Comparison of ENCODE assay signal across 25 cellular contexts in genomic region chr7:126668367-126668752, GRCh38.
DNase-seq lines count a peak whose midpoint lies in the region; ATAC-seq, FAIRE-seq and TF ChIP-seq lines count a peak whose summit lies in the region.
"Had no signal": no experiment of that assay in that cellular context is flagged by ENCODE, and none has a peak within 500 bp of the region (broad histone marks: within the 10 kb centered on the region; RNA-seq: fewer than 3 reads in every experiment).

No MANE protein-coding gene starts in this region.

- no peaks in the 10 kb centered on the region for H3K4me1 ChIP-seq in HepG2 (ENCODE audit: insufficient read depth, low read length)
- H3K4me1 ChIP-seq in right lobe of liver, result no peaks in the 10 kb centered on the region
- H3K4me1 ChIP-seq in PC-9 (replicated peaks; ENCODE audit: insufficient read depth), result no peaks in the 10 kb centered on the region
- peaks cover 3 to 10% of the 10 kb centered on the region in 2 experiments; a peak in 4 of 5 replicates for H3K4me1 ChIP-seq in K562 (replicated peaks in 1 of 2; ENCODE audit: control insufficient read depth in 2 of 2, insufficient read depth in 2 of 2, low read length in 2 of 2)
- H3K4me1 ChIP-seq: BE2C; BLaER1 treated with 17β-estradiol and CSF1 and Interleukin-3, amounts not matched to agents 10 nM and 100 nM had no signal

- H3K4me2 ChIP-seq in HepG2 (ENCODE audit: low read depth, low read length), result no peak overlapping the region
- peak overlapping the region; percentile 75 for H3K4me2 ChIP-seq in PC-9
- H3K4me2 ChIP-seq in K562 (ENCODE audit: insufficient read depth, low read length), result peak overlapping the region; percentile 97
- H3K4me2 ChIP-seq: BLaER1 treated with 17β-estradiol and CSF1 and Interleukin-3, amounts not matched to agents 10 nM and 100 nM had no signal

- no peaks in the 10 kb centered on the region for H3K36me3 Mint-ChIP-seq in CD14-positive monocyte
- H3K36me3 Mint-ChIP-seq in T-helper 2 cell treated with Interferon-gamma antibody and Interleukin-4, amounts not matched to agents 5 μg/mL and 100 μg/mL, for 36 hours (ENCODE audit: low read depth), result no peaks in the 10 kb centered on the region
- H3K36me3 Mint-ChIP-seq: CD4-positive, alpha-beta memory T cell had no signal

- H4K20me1 ChIP-seq in HepG2 (ENCODE audit: insufficient read depth, low read length) (no peaks in the 10 kb centered on the region), PC-9 (ENCODE audit: insufficient read depth) (no peaks in the 10 kb centered on the region; the same call in 1 of the 2 replicates), K562 (replicated peaks; ENCODE audit: control insufficient read depth, insufficient read depth, low read length) (no peaks in the 10 kb centered on the region)
- H4K20me1 ChIP-seq: BLaER1 treated with 17β-estradiol and CSF1 and Interleukin-3, amounts not matched to agents 10 nM and 100 nM had no signal

- H3K36me3 ChIP-seq in HepG2 (replicated peaks in 1 of 2; ENCODE audit: control insufficient read depth in 1 of 2, insufficient read depth in 2 of 2, low read length in 2 of 2), result no peaks in the 10 kb centered on the region
- no peaks in the 10 kb centered on the region for H3K36me3 ChIP-seq in right lobe of liver
- H3K36me3 ChIP-seq in PC-9 (ENCODE audit: low read depth), result no peaks in the 10 kb centered on the region
- no peaks in the 10 kb centered on the region for H3K36me3 ChIP-seq in K562 (ENCODE audit: control insufficient read depth, insufficient read depth, low read length)
- H3K36me3 ChIP-seq: BE2C; BLaER1 treated with 17β-estradiol and CSF1 and Interleukin-3, amounts not matched to agents 10 nM and 100 nM; HAP-1 had no signal

- H3K27me3 Mint-ChIP-seq in CD14-positive monocyte (ENCODE audit: low read depth in 3 of 3), result peaks cover 0 to 2% (median 0%) of the 10 kb centered on the region in 3 donors
- no peaks in the 10 kb centered on the region for H3K27me3 Mint-ChIP-seq in T-helper 2 cell treated with Interferon-gamma antibody and Interleukin-4, amounts not matched to agents 5 μg/mL and 100 μg/mL, for 36 hours (ENCODE audit: low read depth)

- no peak overlapping the region for H2AFZ ChIP-seq in HepG2 (ENCODE audit: low read length)
- H2AFZ ChIP-seq in PC-9, result peak overlapping the region; percentile 86
- H2AFZ ChIP-seq in K562 (ENCODE audit: low read depth, low read length), result peak overlapping the region; percentile 100

- H3K4me3 ChIP-seq in HepG2 (replicated peaks in 1 of 3; ENCODE audit: insufficient read depth in 1 of 3, low read depth in 2 of 3, low read length in 3 of 3) (peak overlapping the region in 1 of 3 experiments; percentile 36; a peak in 2 of 6 replicates), right lobe of liver (no peak overlapping the region), PC-9 (peak overlapping the region; percentile 68), K562 (peak overlapping the region; percentile 62)
- H3K4me3 ChIP-seq: BLaER1 treated with 17β-estradiol and CSF1 and Interleukin-3, amounts not matched to agents 10 nM and 100 nM; GM12878; HAP-1 had no signal

- TF ChIP-seq RAD21 in HepG2 (CRISPR knock-in tag; IDR thresholded peaks at IDR 0.05), result no peak
- no peak for TF ChIP-seq RAD21 in K562 (CRISPR knock-in tag; conservative IDR thresholded peaks at IDR 0.05 in 1 of 2, IDR thresholded peaks at IDR 0.05 in 1 of 2)

- H3F3A ChIP-seq in PC-9 (ENCODE audit: insufficient read depth, low read depth), result no peaks in the 10 kb centered on the region

- H3K4me1 Mint-ChIP-seq in CD14-positive monocyte, result no peaks in the 10 kb centered on the region
- H3K4me1 Mint-ChIP-seq in T-helper 2 cell treated with Interferon-gamma antibody and Interleukin-4, amounts not matched to agents 5 μg/mL and 100 μg/mL, for 36 hours (ENCODE audit: low read depth), result no peaks in the 10 kb centered on the region
- H3K4me1 Mint-ChIP-seq: CD4-positive, alpha-beta memory T cell had no signal

- POLR2A ChIA-PET in HepG2 (lab: Yijun Ruan, JAX) (no interaction called here), PC-9 (lab: Charles Lee; ENCODE audit: unreplicated experiment) (no interaction called here), K562 (lab: Yijun Ruan, JAX) (interaction anchor here (0.6 to 1.6 kb wide), 3 partner anchors 23 to 1499 kb away, joined by 3 read pairs; no protein-coding TSS in a partner anchor)

- BruUV-seq in HepG2 (replicated peaks; lab: Mats Ljungman, UMichigan) (no TSS peak), PC-9 (replicated peaks; lab: Mats Ljungman, UMichigan) (TSS peak; percentile 87), K562 (replicated peaks; lab: Mats Ljungman, UMichigan) (TSS peak; percentile 79)

- TF ChIP-seq CTCF in HepG2 (CRISPR knock-in tag; IDR thresholded peaks at IDR 0.05) (no peak), right lobe of liver (IDR thresholded peaks at IDR 0.05) (no peak), PC-9 (conservative IDR thresholded peaks at IDR 0.05) (no peak), K562 (IDR thresholded peaks at IDR 0.05 in 2 of 3, conservative IDR thresholded peaks at IDR 0.05 in 1 of 3; ENCODE audit: insufficient read depth in 2 of 3, low read depth in 1 of 3, low read length in 3 of 3) (no peak), CD14-positive monocyte (IDR thresholded peaks at IDR 0.05) (no peak)

- DNase-seq in HepG2 (ENCODE audit: low spot score), result no peak
- DNase-seq in right lobe of liver, result no peak
- DNase-seq in PC-9, result no peak
- peak; percentile 45 to 58 (median 50) for DNase-seq in K562 (ENCODE audit: extremely low read depth in 1 of 4, low spot score in 3 of 4)
- DNase-seq in nucleus accumbens (lab: John Stamatoyannopoulos, UW), result no peak
- no peak for DNase-seq in CD14-positive monocyte (ENCODE audit: low spot score)
- no peak for DNase-seq in GM12891 (ENCODE audit: insufficient read length, low spot score)
- no peak for DNase-seq in T-helper 2 cell treated with Interferon-gamma antibody and Interleukin-4, amounts not matched to agents 5 μg/mL and 100 μg/mL, for 36 hours (ENCODE audit: low spot score)
- DNase-seq: ACHN; AML-193; BE2C; Calu3; CD4-positive, alpha-beta memory T cell; COR-L47; DMS53; DMS79 treated with DMSO at 0.1 percent for 48 hours; GDM1; GOT3; HFFc6 had no signal

- TF ChIP-seq POLR2A in HepG2 (IDR thresholded peaks at IDR 0.05; ENCODE audit: insufficient read depth in 1 of 2, low read depth in 2 of 2, low read length in 2 of 2) (no peak), right lobe of liver (IDR thresholded peaks at IDR 0.05) (no peak), K562 (conservative IDR thresholded peaks at IDR 0.05) (0 out of 2 replicates have a peak, but pooled peaks have one; percentile 25), GM12891 (IDR thresholded peaks at IDR 0.05; ENCODE audit: low read depth, low read length) (no peak)

- no peak overlapping the region for H3K9ac ChIP-seq in HepG2 (ENCODE audit: insufficient read depth, low read depth, low read length)
- peak overlapping the region; percentile 86 to 96 for H3K9ac ChIP-seq in K562 (ENCODE audit: insufficient read depth in 1 of 2, low read depth in 2 of 2, low read length in 2 of 2)
- H3K9ac ChIP-seq: BLaER1 treated with 17β-estradiol and CSF1 and Interleukin-3, amounts not matched to agents 10 nM and 100 nM had no signal

- H3K79me2 ChIP-seq in HepG2 (ENCODE audit: insufficient read depth, low read length) (no peaks in the 10 kb centered on the region), PC-9 (ENCODE audit: low read depth) (peaks cover 7% of the 10 kb centered on the region), K562 (ENCODE audit: control insufficient read depth, insufficient read depth, low read length) (peaks cover 18% of the 10 kb centered on the region)

- H3K9me3 ChIP-seq in HepG2 (ENCODE audit: low read length) (peaks cover 33% of the 10 kb centered on the region), right lobe of liver (no peaks in the 10 kb centered on the region), PC-9 (ENCODE audit: insufficient read depth, low read depth) (no peaks in the 10 kb centered on the region), K562 (replicated peaks; ENCODE audit: control insufficient read depth, insufficient read depth, low read depth, low read length) (no peaks in the 10 kb centered on the region)
- H3K9me3 ChIP-seq: BE2C, HAP-1 had no signal

- TF ChIP-seq EP300 in HepG2 (IDR thresholded peaks at IDR 0.05; ENCODE audit: low read depth in 2 of 2, low read length in 2 of 2), result no peak
- TF ChIP-seq EP300 in HepG2 (CRISPR knock-in tag; IDR thresholded peaks at IDR 0.05; ENCODE audit: borderline replicate concordance), result no peak
- TF ChIP-seq EP300 in K562 (IDR thresholded peaks at IDR 0.05; ENCODE audit: low read length), result no peak

- H3K4me3 Mint-ChIP-seq in CD14-positive monocyte, result no peak overlapping the region
- H3K4me3 Mint-ChIP-seq in T-helper 2 cell treated with Interferon-gamma antibody and Interleukin-4, amounts not matched to agents 5 μg/mL and 100 μg/mL, for 36 hours, result no peak overlapping the region
- H3K4me3 Mint-ChIP-seq: CD4-positive, alpha-beta memory T cell; HFFc6 had no signal

- H3K27me3 ChIP-seq in HepG2 (ENCODE audit: control insufficient read depth in 1 of 2, insufficient read depth in 2 of 2, low read length in 2 of 2), result no peaks in the 10 kb centered on the region
- H3K27me3 ChIP-seq in right lobe of liver, result no peaks in the 10 kb centered on the region
- H3K27me3 ChIP-seq in PC-9 (ENCODE audit: insufficient read depth, low read depth), result no peaks in the 10 kb centered on the region
- no peaks in the 10 kb centered on the region for H3K27me3 ChIP-seq in K562 (ENCODE audit: control insufficient read depth in 2 of 2, insufficient read depth in 2 of 2, low read length in 2 of 2)
- H3K27me3 ChIP-seq: BE2C; BLaER1 treated with 17β-estradiol and CSF1 and Interleukin-3, amounts not matched to agents 10 nM and 100 nM had no signal

- ATAC-seq in HepG2, result peak; percentile 33; the same call in 1 of the 3 replicates
- ATAC-seq in right lobe of liver, result no peak
- peak; percentile 81 for ATAC-seq in K562
- ATAC-seq: GM12878 had no signal

- peaks cover 0 to 10% (median 2%) of the 10 kb centered on the region in 7 donors for H3K9me3 Mint-ChIP-seq in CD14-positive monocyte
- H3K9me3 Mint-ChIP-seq in T-helper 2 cell treated with Interferon-gamma antibody and Interleukin-4, amounts not matched to agents 5 μg/mL and 100 μg/mL, for 36 hours, result peaks cover 3% of the 10 kb centered on the region

- H3K27ac Mint-ChIP-seq in CD14-positive monocyte, result peak overlapping the region in 1 of 7 donors; percentile 9
- H3K27ac Mint-ChIP-seq in T-helper 2 cell treated with Interferon-gamma antibody and Interleukin-4, amounts not matched to agents 5 μg/mL and 100 μg/mL, for 36 hours, result no peak overlapping the region
- H3K27ac Mint-ChIP-seq: CD4-positive, alpha-beta memory T cell; HFFc6 had no signal

- WGBS in HepG2 (ENCODE audit: low lambda C conversion rate), result 46% methylated on average over 5 of the region's 5 CpGs
- WGBS in right lobe of liver (ENCODE audit: insufficient coverage, low coverage, low lambda C conversion rate, missing lambda C conversion rate), result 76% methylated on average over 4 of the region's 5 CpGs
- 0% methylated on average over 5 of the region's 5 CpGs for WGBS in K562 (ENCODE audit: insufficient coverage, low coverage, missing lambda C conversion rate)

- intact Hi-C loops in HepG2 (cut with micrococcal nuclease; ENCODE audit: unreplicated experiment) (no loop called here), right lobe of liver (cut with DNase I) (no loop called here), PC-9 (cut with micrococcal nuclease; ENCODE audit: unreplicated experiment) (no loop called here), K562 (cut with micrococcal nuclease) (loop anchor here (1.0 kb wide), 1 partner anchor 33 kb away; no protein-coding TSS in a partner anchor), CD14-positive monocyte (cut with micrococcal nuclease) (no loop called here)

- in situ Hi-C loops in HepG2 (cut with HindIII; ENCODE audit: extremely low pct_ligation_motif_present, low pct_unique_long_range_greater_than_20kb) (no loop called here), K562 (cut with MboI) (no loop called here)

- CTCF ChIA-PET in HepG2 (lab: Yijun Ruan, JAX; ENCODE audit: low intra/inter-chr PET ratio, low total read pairs), result no interaction called here
- CTCF ChIA-PET in PC-9 (lab: Charles Lee), result no interaction called here
- CTCF ChIA-PET in K562 (lab: Yijun Ruan, JAX; ENCODE audit: low intra/inter-chr PET ratio), result no interaction called here

- no peaks in the 10 kb centered on the region for H3K9me2 ChIP-seq in PC-9 (ENCODE audit: insufficient read depth)

- no peaks in the 10 kb centered on the region for H3K9me1 ChIP-seq in K562 (ENCODE audit: control insufficient read depth, insufficient read depth, low read length)

- no peak overlapping the region for H3K27ac ChIP-seq in HepG2 (ENCODE audit: extremely low read length, insufficient read depth, low read length)
- H3K27ac ChIP-seq in right lobe of liver, result no peak overlapping the region
- no peak overlapping the region for H3K27ac ChIP-seq in PC-9
- H3K27ac ChIP-seq in K562 (ENCODE audit: extremely low read depth, low read depth, low read length), result peak overlapping the region; percentile 76
- H3K27ac ChIP-seq: 22Rv1; BLaER1 treated with 17β-estradiol and CSF1 and Interleukin-3, amounts not matched to agents 10 nM and 100 nM had no signal

- no peak for FAIRE-seq in HepG2 (lab: Jason Lieb, UNC)
- no peak for FAIRE-seq in K562 (lab: Jason Lieb, UNC)
- FAIRE-seq in GM12891 (lab: Jason Lieb, UNC), result no peak
- FAIRE-seq: A204.1, GM12878, GM18507 had no signal

Comparison
In these comparisons a context has a peak if more than half of its experiments do, and no peak if none do; other contexts are left out.
1. ATAC-seq: peak in HepG2 (single experiment) and K562 (single experiment); none in right lobe of liver (0 of 4).
2. DNase-seq: peak in K562 (4 of 4); none in HepG2 (single experiment), right lobe of liver (0 of 3), PC-9 (0 of 2), nucleus accumbens (0 of 56), CD14-positive monocyte (single experiment), GM12891 (single experiment) and T-helper 2 cell treated with Interferon-gamma antibody and Interleukin-4, amounts not matched to agents 5 μg/mL and 100 μg/mL, for 36 hours (single experiment).
3. H3K4me3 ChIP-seq: peak in PC-9 (single experiment) and K562 (single experiment); none in right lobe of liver (0 of 3).
4. Of the 241 proteins assayed by ChIP-seq in both HepG2 and K562: peak only in HepG2: none; only in K562: PHF8, POLR2A, POLR2G and RBFOX2; in both: none; in neither: 233; mixed calls (peak in some experiments, not most) for 4.